In the genomic region with DNA sequence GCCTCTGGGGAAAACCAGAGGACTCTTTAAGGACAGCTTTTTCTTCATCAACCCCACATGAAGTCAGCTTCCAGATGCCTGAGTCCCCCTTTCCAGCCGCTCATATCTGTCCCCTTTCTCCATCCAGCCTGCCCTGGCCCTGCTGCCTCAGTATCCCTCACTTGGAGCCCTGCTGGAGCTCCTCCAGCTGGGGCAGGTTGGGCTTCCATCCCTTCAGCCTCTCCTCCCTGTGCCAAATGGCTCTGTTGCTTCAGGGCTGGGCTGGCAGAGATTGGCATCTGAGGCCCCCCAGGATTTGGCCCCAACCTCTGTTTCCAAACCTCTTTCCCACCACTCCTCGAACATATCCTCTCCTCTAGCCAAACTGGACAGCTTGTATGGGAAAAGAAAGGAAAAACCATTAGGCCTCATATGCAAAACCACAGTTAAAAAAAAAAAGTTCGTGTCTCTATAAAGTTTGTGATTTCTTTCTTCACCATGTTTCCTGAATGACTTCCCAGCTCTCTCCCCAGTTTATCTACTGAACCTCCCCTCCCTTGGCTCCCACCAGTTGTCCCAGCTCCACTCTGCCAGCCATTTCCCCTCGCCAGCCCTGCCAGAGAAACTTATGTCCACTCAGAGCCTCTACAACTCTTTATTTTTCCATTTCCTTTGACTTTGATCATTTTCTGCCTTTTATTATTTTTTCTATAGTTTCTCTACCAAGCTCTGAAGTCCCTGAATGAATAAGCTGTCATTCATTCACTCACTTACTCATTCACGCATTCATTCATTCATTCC, we compare ENCODE assay signal across 11 cellular contexts.
"Had no signal": no experiment of that assay in that cellular context is flagged by ENCODE, and none has a peak within 500 bp of the region (broad histone marks: within the 10 kb centered on the region; RNA-seq: fewer than 3 reads in every experiment).

No MANE protein-coding gene starts in this region.

- H3K36me3 ChIP-seq: right atrium auricular region had no signal

- H3K4me3 ChIP-seq: lung, right atrium auricular region had no signal

- H3K4me1 ChIP-seq: right atrium auricular region had no signal

- ATAC-seq: stimulated activated memory B cell treated with anti-CD40 and anti-IgM and Interleukin-4, amounts not matched to agents 10 μg/mL and 1 μg/mL and 100 μg/mL, for 72 hours had no signal

- DNase-seq: activated B cell treated with CpG ODN at 0.5 μM for 24 hours; activated CD4-positive, alpha-beta T cell treated with anti-CD3 and anti-CD28 coated beads, Interleukin-2, amount 10 ng/mL, durations not matched to agents 24 days and 14 days; activated CD8-positive, alpha-beta memory T cell treated with anti-CD3 and anti-CD28 coated beads for 24 hours; cerebellar nuclear complex; kidney glomerular epithelial cell; naive B cell; stimulated activated CD4-positive, alpha-beta T cell treated with anti-CD3 and anti-CD28 coated beads, Interleukin-1b, Interleukin-23, amount 100 ng/mL, for 48 hours; T-helper 2 cell had no signal

- H3K9me3 ChIP-seq: right atrium auricular region had no signal

- H3K27me3 ChIP-seq: right atrium auricular region had no signal
